In the genomic region with DNA sequence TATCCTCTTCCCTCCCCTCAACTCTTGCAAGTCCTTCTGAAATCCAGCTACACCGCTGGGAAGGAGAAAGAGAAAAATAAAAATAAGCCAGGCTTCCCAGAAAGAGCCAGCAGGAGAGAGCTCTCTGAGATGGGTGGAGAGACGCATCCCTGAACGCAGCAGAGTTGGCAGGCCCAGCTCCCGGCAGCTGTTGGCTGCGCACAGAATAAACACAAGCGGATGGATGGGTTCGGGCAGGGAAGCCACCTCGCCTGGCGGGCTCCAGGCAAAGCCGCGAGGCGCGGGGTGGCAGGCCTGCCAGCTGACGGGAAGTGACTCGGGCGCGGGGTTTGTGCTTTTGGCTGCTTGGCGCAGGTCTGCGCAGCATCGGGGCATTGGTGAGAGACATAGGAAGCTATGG, we compare ENCODE assay signal across 15 cellular contexts.
DNase-seq lines count a peak whose midpoint lies in the region; ATAC-seq, FAIRE-seq and TF ChIP-seq lines count a peak whose summit lies in the region.
"Had no signal": no experiment of that assay in that cellular context is flagged by ENCODE, and none has a peak within 500 bp of the region (broad histone marks: within the 10 kb centered on the region; RNA-seq: fewer than 3 reads in every experiment).

No MANE protein-coding gene starts in this region.

- FAIRE-seq in frontal cortex (lab: Jason Lieb, UNC), result no peak
- FAIRE-seq: endometrium, GM12892 had no signal

- H3K9me3 ChIP-seq in colonic mucosa, result no peaks in the 10 kb centered on the region
- H3K9me3 ChIP-seq in mucosa of descending colon, result no peaks in the 10 kb centered on the region
- H3K9me3 ChIP-seq in upper lobe of right lung, result no peaks in the 10 kb centered on the region

- ATAC-seq in mucosa of descending colon, result peak; percentile 44
- ATAC-seq in upper lobe of right lung, result peak; percentile 32

- H3K36me3 ChIP-seq in colonic mucosa, result no peaks in the 10 kb centered on the region
- H3K36me3 ChIP-seq in mucosa of descending colon (ENCODE audit: low read depth), result no peaks in the 10 kb centered on the region
- H3K36me3 ChIP-seq in upper lobe of right lung, result no peaks in the 10 kb centered on the region

- intact Hi-C loops in colonic mucosa (cut with DNase I) (no loop called here), mucosa of descending colon (cut with DNase I, micrococcal nuclease) (no loop called here), upper lobe of right lung (cut with DNase I) (no loop called here)

- H3K27ac ChIP-seq in colonic mucosa (no peak overlapping the region), upper lobe of right lung (no peak overlapping the region)

- H3K4me3 ChIP-seq in colonic mucosa (no peak overlapping the region), mucosa of descending colon (no peak overlapping the region), upper lobe of right lung (no peak overlapping the region)

- no peak for TF ChIP-seq CTCF in colonic mucosa (IDR thresholded peaks at IDR 0.05)
- no peak for TF ChIP-seq CTCF in mucosa of descending colon (IDR thresholded peaks at IDR 0.05)
- no peak for TF ChIP-seq CTCF in upper lobe of right lung (IDR thresholded peaks at IDR 0.05)

- H3K9ac ChIP-seq in colonic mucosa (ENCODE audit: low read depth in 2 of 2, low read length in 2 of 2), result no peak overlapping the region

- no peaks in the 10 kb centered on the region for H3K27me3 ChIP-seq in colonic mucosa
- H3K27me3 ChIP-seq in upper lobe of right lung, result peaks cover 5% of the 10 kb centered on the region

- H3K4me1 ChIP-seq in colonic mucosa, result no peaks in the 10 kb centered on the region
- no peaks in the 10 kb centered on the region for H3K4me1 ChIP-seq in mucosa of descending colon (ENCODE audit: low read depth)
- H3K4me1 ChIP-seq in upper lobe of right lung, result no peaks in the 10 kb centered on the region

- DNase-seq in NCI-H2029 (lab: John Stamatoyannopoulos, UW), result peak; percentile 51
- DNase-seq in NCI-H2029 treated with DMSO at 0.1 percent for 48 hours (lab: John Stamatoyannopoulos, UW), result no peak
- peak; percentile 30 for DNase-seq in colonic mucosa
- peak; percentile 43 to 57 (median 55) for DNase-seq in mucosa of descending colon
- DNase-seq in upper lobe of right lung, result no peak
- DNase-seq in A172 (ENCODE audit: low spot score), result no peak
- DNase-seq in NCI-H69 (lab: John Stamatoyannopoulos, UW), result no peak
- no peak for DNase-seq in frontal cortex (ENCODE audit: low spot score in 2 of 2)
- DNase-seq: 8988T; activated naive CD4-positive, alpha-beta T cell treated with anti-CD3 and anti-CD28 coated beads, Interleukin-2, amount 50 U/mL, for 16 hours; CD4-positive, CD25-positive, alpha-beta regulatory T cell; stimulated activated CD4-positive, alpha-beta T cell treated with anti-CD3 and anti-CD28 coated beads, Interleukin-2, amount 100 ng/mL, for 24 hours; stimulated activated CD8-positive, alpha-beta memory T cell treated with anti-CD3 and anti-CD28 coated beads, Interleukin-4, amount 100 ng/mL, for 48 hours had no signal

Comparison
In these comparisons a context has a peak if more than half of its experiments do, and no peak if none do; other contexts are left out.
1. DNase-seq: peak in NCI-H2029 (single experiment), colonic mucosa (single experiment) and mucosa of descending colon (3 of 3); none in NCI-H2029 treated with DMSO at 0.1 percent for 48 hours (single experiment), upper lobe of right lung (single experiment), A172 (single experiment), NCI-H69 (single experiment) and frontal cortex (0 of 2).